In genomic region chr13:44726214-44726613, GRCh38 we compare ENCODE assay signal across 16 cellular contexts.
DNase-seq lines count a peak whose midpoint lies in the region; ATAC-seq and TF ChIP-seq lines count a peak whose summit lies in the region.
"Had no signal": no experiment of that assay in that cellular context is flagged by ENCODE, and none has a peak within 500 bp of the region (broad histone marks: within the 10 kb centered on the region; RNA-seq: fewer than 3 reads in every experiment).

No MANE protein-coding gene starts in this region.

- H2BK120ac ChIP-seq in IMR-90 (ENCODE audit: low read depth, low read length) (peak overlapping the region; percentile 90; the same call in 1 of the 2 replicates), mesenchymal stem cell (ENCODE audit: low read depth, low read length) (no peak overlapping the region)

- peak overlapping the region; percentile 95 for H3K18ac ChIP-seq in IMR-90 (ENCODE audit: low read depth, low read length)
- no peak overlapping the region for H3K18ac ChIP-seq in mesenchymal stem cell (ENCODE audit: low read depth in 1 of 2, low read length in 2 of 2)

- H4K20me1 ChIP-seq in IMR-90 (ENCODE audit: insufficient read depth, low read length): no peaks in the 10 kb centered on the region

- peak overlapping the region; percentile 85 for H2BK5ac ChIP-seq in IMR-90 (ENCODE audit: low read depth, low read length, poor library complexity, severe bottlenecking)
- no peak overlapping the region for H2BK5ac ChIP-seq in mesenchymal stem cell (ENCODE audit: low read depth, low read length, poor library complexity, severe bottlenecking)

- no peak overlapping the region for H2AK9ac ChIP-seq in IMR-90 (replicated peaks; ENCODE audit: low read depth, low read length, poor library complexity)

- TF ChIP-seq CTCF in BJ (IDR thresholded peaks at IDR 0.05; ENCODE audit: insufficient read depth, low read depth, low read length) (no peak), IMR-90 (conservative IDR thresholded peaks at IDR 0.05; ENCODE audit: low read depth, low read length) (no peak), cardiac fibroblast (IDR thresholded peaks at IDR 0.05; ENCODE audit: low read depth, low read length) (no peak)

- no peaks in the 10 kb centered on the region for H3K9me1 ChIP-seq in IMR-90 (ENCODE audit: insufficient read depth, low read length)

- H2BK15ac ChIP-seq in IMR-90 (ENCODE audit: low read depth, low read length) (peak overlapping the region; percentile 85; the same call in 2 of the 3 replicates), mesenchymal stem cell (ENCODE audit: low read depth, poor library complexity, severe bottlenecking) (no peak overlapping the region)

- H3K4me3 ChIP-seq in BJ (ENCODE audit: low read depth, low read length) (no peak overlapping the region), IMR-90 (ENCODE audit: insufficient read depth, low read depth, low read length) (no peak overlapping the region), cardiac fibroblast (replicated peaks in 1 of 2; ENCODE audit: low read depth in 2 of 2, low read length in 2 of 2) (no peak overlapping the region), mesenchymal stem cell (ENCODE audit: insufficient read depth in 1 of 2, low read depth in 1 of 2, low read length in 2 of 2) (no peak overlapping the region), MG63 (no peak overlapping the region)
- H3K4me3 ChIP-seq: hepatocyte, sigmoid colon had no signal

- peak; percentile 96 for ATAC-seq in IMR-90 (ENCODE audit: low read depth)
- ATAC-seq in GM19035 (IDR thresholded peaks at IDR 0.05; ENCODE audit: unreplicated experiment): no peak
- ATAC-seq: activated T-cell treated with anti-CD3 and anti-CD28 coated beads, Interleukin-2, amount 50 U/mL, for 4 hours; left lobe of liver; stimulated activated naive CD8-positive, alpha-beta T cell treated with anti-CD3 and anti-CD28 coated beads, Interleukin-15, amount 100 ng/mL, for 72 hours had no signal

- H3K4me1 ChIP-seq in IMR-90 (ENCODE audit: control insufficient read depth, insufficient read depth, low read length) (peaks cover 6% of the 10 kb centered on the region), mesenchymal stem cell (ENCODE audit: control insufficient read depth, insufficient read depth, low read depth, low read length) (peaks cover 2% of the 10 kb centered on the region)
- H3K4me1 ChIP-seq: sigmoid colon had no signal

- no peak overlapping the region for H3K4me2 ChIP-seq in IMR-90 (ENCODE audit: low read depth, low read length)
- no peak overlapping the region for H3K4me2 ChIP-seq in mesenchymal stem cell (ENCODE audit: low read length, poor library complexity, severe bottlenecking)
- H3K4me2 ChIP-seq: hepatocyte had no signal

- CTCF ChIA-PET in BJ (lab: Yijun Ruan, JAX): interaction anchor here (0.5 to 2.0 kb wide), 4 partner anchors 9 to 680 kb away, joined by 3 to 7 read pairs (median 4); no protein-coding TSS in a partner anchor
- CTCF ChIA-PET in IMR-90 (lab: Yijun Ruan, JAX): interaction anchor here (0.6 to 1.7 kb wide), 3 partner anchors 9 to 424 kb away, joined by 3 to 6 read pairs (median 3); no protein-coding TSS in a partner anchor

- no peak for TF ChIP-seq RAD21 in IMR-90 (IDR thresholded peaks at IDR 0.05; ENCODE audit: low read length)

- H3K79me1 ChIP-seq in IMR-90 (ENCODE audit: low read depth in 1 of 2, low read length in 2 of 2) (no peaks in the 10 kb centered on the region), mesenchymal stem cell (replicated peaks; ENCODE audit: low read length, poor library complexity, severe bottlenecking) (no peaks in the 10 kb centered on the region)

- no CpG with 5 or more reads among the region's 3 CpGs for WGBS in IMR-90 (ENCODE audit: extremely low coverage in 2 of 2, insufficient read length in 1 of 2), 2 experiments
- WGBS in mesenchymal stem cell: 76% methylated on average over 2 of the region's 3 CpGs

- no peak for TF ChIP-seq POLR2A in IMR-90 (IDR thresholded peaks at IDR 0.05; ENCODE audit: low read depth, low read length)

- H2AFZ ChIP-seq in IMR-90 (replicated peaks; ENCODE audit: low read length, poor library complexity): no peak overlapping the region
- no peak overlapping the region for H2AFZ ChIP-seq in mesenchymal stem cell (ENCODE audit: low read depth, low read length)
- H2AFZ ChIP-seq: hepatocyte had no signal

- no peak overlapping the region for H2BK12ac ChIP-seq in mesenchymal stem cell (ENCODE audit: low read length in 2 of 2)

- H3K9ac ChIP-seq in IMR-90 (ENCODE audit: low read depth, low read length) (no peak overlapping the region; the same call in 1 of the 2 replicates), mesenchymal stem cell (ENCODE audit: low read length) (peak overlapping the region; percentile 66)

- dilution Hi-C loops in IMR-90 (cut with HindIII; ENCODE audit: low sequenced_read_pairs, unreplicated experiment): no loop called here

- H3K14ac ChIP-seq in IMR-90 (replicated peaks; ENCODE audit: low read depth, low read length) (0 out of 2 replicates have a peak overlapping the region, but pooled peaks have one; percentile 77), mesenchymal stem cell (ENCODE audit: low read length in 2 of 2) (no peak overlapping the region)

- H4K8ac ChIP-seq in IMR-90 (ENCODE audit: low read depth in 2 of 2, low read length in 2 of 2) (peak overlapping the region; percentile 69 to 94), mesenchymal stem cell (ENCODE audit: low read length) (no peak overlapping the region)

- H3K4ac ChIP-seq in IMR-90 (ENCODE audit: low read depth, low read length) (peak overlapping the region; percentile 84; the same call in 1 of the 2 replicates), mesenchymal stem cell (ENCODE audit: low read depth in 1 of 2, low read length in 2 of 2) (no peak overlapping the region)

- no peaks in the 10 kb centered on the region for H3K36me3 ChIP-seq in BJ (ENCODE audit: control insufficient read depth, insufficient read depth, low read length)
- no peaks in the 10 kb centered on the region for H3K36me3 ChIP-seq in IMR-90 (ENCODE audit: control insufficient read depth, insufficient read depth, low read length)
- H3K36me3 ChIP-seq in mesenchymal stem cell (ENCODE audit: control insufficient read depth in 1 of 2, insufficient read depth in 2 of 2, low read depth in 1 of 2, low read length in 2 of 2): no peaks in the 10 kb centered on the region
- no peaks in the 10 kb centered on the region for H3K36me3 ChIP-seq in MG63
- H3K36me3 ChIP-seq: sigmoid colon had no signal

- DNase-seq in BJ (ENCODE audit: low read depth): peak; percentile 90
- peak; percentile 90 for DNase-seq in IMR-90
- peak; percentile 94 to 96 for DNase-seq in cardiac fibroblast (ENCODE audit: low read depth in 2 of 2)
- DNase-seq in mesenchymal stem cell: peak; percentile 69
- DNase-seq in anterior cingulate cortex (lab: John Stamatoyannopoulos, UW): no peak
- DNase-seq in MG63: no peak
- DNase-seq in NCI-H187 treated with DMSO at 0.1 percent for 48 hours (lab: John Stamatoyannopoulos, UW): no peak
- DNase-seq: activated T-cell treated with anti-CD3 and anti-CD28 coated beads, Interleukin-2, amount 50 U/mL, for 4 hours; CD4-positive, alpha-beta T cell; NCI-H1694 treated with DMSO at 0.1 percent for 48 hours; sigmoid colon; stimulated activated naive CD8-positive, alpha-beta T cell treated with anti-CD3 and anti-CD28 coated beads, Interleukin-15, amount 100 ng/mL, for 72 hours; T-helper 1 cell had no signal

- peak overlapping the region; percentile 26; the same call in 1 of the 2 replicates for H3K56ac ChIP-seq in IMR-90 (ENCODE audit: extremely low read depth, insufficient read depth, low read length)

- H2BK20ac ChIP-seq in IMR-90 (ENCODE audit: low read depth, low read length): peak overlapping the region; percentile 86

- H3K27ac ChIP-seq in IMR-90 (ENCODE audit: insufficient read depth, low read length) (peak overlapping the region; percentile 96; the same call in 1 of the 2 replicates), mesenchymal stem cell (ENCODE audit: low read length, poor library complexity, severe bottlenecking) (no peak overlapping the region)
- H3K27ac ChIP-seq: hepatocyte, sigmoid colon had no signal

- no TSS peak for BruUV-seq in IMR-90 (replicated peaks; lab: Mats Ljungman, UMichigan)

- POLR2A ChIA-PET in BJ (lab: Charles Lee): no interaction called here
- POLR2A ChIA-PET in IMR-90 (lab: Charles Lee; ENCODE audit: unreplicated experiment): no interaction called here

- in situ Hi-C loops in IMR-90 (cut with MboI; ENCODE audit: low sequenced_read_pairs): no loop called here

- H3K9me3 ChIP-seq in IMR-90 (ENCODE audit: control insufficient read depth, insufficient read depth, low read length) (peaks cover 4% of the 10 kb centered on the region), mesenchymal stem cell (ENCODE audit: control insufficient read depth, low read length) (peaks cover 12% of the 10 kb centered on the region), MG63 (peaks cover 10% of the 10 kb centered on the region)

- H2AK5ac ChIP-seq in IMR-90 (ENCODE audit: low read depth, low read length) (0 out of 2 replicates have a peak overlapping the region, but pooled peaks have one; percentile 75), mesenchymal stem cell (ENCODE audit: low read length, severe bottlenecking) (no peak overlapping the region)

- intact Hi-C loops in IMR-90 (cut with micrococcal nuclease): loop anchor here (5.0 kb wide), 1 partner anchor 149 kb away; the partner anchor contains the start of gene TSC22D1

- H3K23ac ChIP-seq in IMR-90 (ENCODE audit: low read depth, low read length): peak overlapping the region; percentile 62; the same call in 1 of the 2 replicates
- H3K23ac ChIP-seq in mesenchymal stem cell (ENCODE audit: low read length in 2 of 2): no peak overlapping the region

- H3K27me3 ChIP-seq in BJ (ENCODE audit: control insufficient read depth, insufficient read depth, low read length): no peaks in the 10 kb centered on the region
- no peaks in the 10 kb centered on the region for H3K27me3 ChIP-seq in IMR-90 (ENCODE audit: control insufficient read depth, insufficient read depth, low read length)
- no peaks in the 10 kb centered on the region for H3K27me3 ChIP-seq in mesenchymal stem cell (ENCODE audit: control insufficient read depth in 1 of 2, insufficient read depth in 1 of 2, low read length in 2 of 2)
- H3K27me3 ChIP-seq in MG63: no peaks in the 10 kb centered on the region
- H3K27me3 ChIP-seq: hepatocyte, sigmoid colon had no signal

- peak overlapping the region; percentile 65; the same call in 1 of the 2 replicates for H4K91ac ChIP-seq in IMR-90 (ENCODE audit: insufficient read depth, low read depth, low read length)
- no peak overlapping the region for H4K91ac ChIP-seq in mesenchymal stem cell (ENCODE audit: low read length)

- peak overlapping the region; percentile 83 for H4K5ac ChIP-seq in IMR-90 (ENCODE audit: low read depth, low read length)

TF ChIP-seq in IMR-90, 13 proteins besides CTCF, POLR2A, EP300 and RAD21 (continues in another document):
- TF ChIP-seq NFE2L2 (IDR thresholded peaks at IDR 0.05; ENCODE audit: low read depth, low read length) (no peak), CEBPB (IDR thresholded peaks at IDR 0.05; ENCODE audit: low read depth, low read length) (peak; percentile 89), CHD1 (IDR thresholded peaks at IDR 0.05; ENCODE audit: low read depth, low read length) (no peak), RCOR1 (IDR thresholded peaks at IDR 0.05; ENCODE audit: insufficient replicate concordance, low read length) (no peak)

Comparison
In these comparisons a context has a peak if more than half of its experiments do, and no peak if none do; other contexts are left out.
1. DNase-seq: peak in BJ (single experiment), IMR-90 (single experiment), cardiac fibroblast (2 of 2) and mesenchymal stem cell (single experiment); none in anterior cingulate cortex (0 of 58), MG63 (single experiment) and NCI-H187 treated with DMSO at 0.1 percent for 48 hours (single experiment).